In genomic region chr15:39919396-39919739, GRCh38 we compare ENCODE assay signal across 8 cellular contexts. TPM values are rescaled to one million over a fixed set of nuclear protein-coding genes. Genes with fewer than 3 reads are reported as not detected.
DNase-seq lines count a peak whose midpoint lies in the region; ATAC-seq and TF ChIP-seq lines count a peak whose summit lies in the region.

No MANE protein-coding gene starts in this region.

- no peak for TF ChIP-seq POLR2A in breast epithelium (IDR thresholded peaks at IDR 0.05)
- no peak for TF ChIP-seq POLR2A in thyroid gland (IDR thresholded peaks at IDR 0.05)

- H3K27ac ChIP-seq in breast epithelium = peak overlapping the region in 1 of 2 donors; percentile 84
- H3K27ac ChIP-seq in lower lobe of right lung = peak overlapping the region; percentile 21
- peak overlapping the region in 2 of 3 donors; percentile 6 to 80 for H3K27ac ChIP-seq in thyroid gland

- H3K9me3 ChIP-seq in breast epithelium (no peaks in the 10 kb centered on the region), lower lobe of right lung (no peaks in the 10 kb centered on the region), thyroid gland (no peaks in the 10 kb centered on the region)

- no peaks in the 10 kb centered on the region for H3K36me3 Mint-ChIP-seq in activated T-cell treated with anti-CD3 and anti-CD28 coated beads, Interleukin-2, amount 50 U/mL, for 4 hours (ENCODE audit: insufficient read depth)

- no peak for TF ChIP-seq CTCF in breast epithelium (IDR thresholded peaks at IDR 0.05)
- no peak for TF ChIP-seq CTCF in lower lobe of right lung (IDR thresholded peaks at IDR 0.05)
- TF ChIP-seq CTCF in thyroid gland (IDR thresholded peaks at IDR 0.05) = no peak

- peaks cover 19% of the 10 kb centered on the region for H3K27me3 Mint-ChIP-seq in activated T-cell treated with anti-CD3 and anti-CD28 coated beads, Interleukin-2, amount 50 U/mL, for 4 hours (ENCODE audit: low read depth)

- intact Hi-C loops in breast epithelium (cut with DNase I; ENCODE audit: low total_unique reads) (no loop called here), lower lobe of right lung (cut with DNase I) (no loop called here), thyroid gland (cut with DNase I) (no loop called here)

- peaks cover 13% of the 10 kb centered on the region for H3K4me1 Mint-ChIP-seq in activated T-cell treated with anti-CD3 and anti-CD28 coated beads, Interleukin-2, amount 50 U/mL, for 4 hours (ENCODE audit: low read depth)

- DNase-seq in activated T-cell treated with anti-CD3 and anti-CD28 coated beads, Interleukin-2, amount 50 U/mL, for 4 hours = no peak
- DNase-seq in activated T-cell treated with anti-CD3 and anti-CD28 coated beads, Interleukin-2, amount 50 U/mL, for 1 hour = no peak
- DNase-seq in breast epithelium (ENCODE audit: low spot score in 2 of 2) = no peak
- no peak for DNase-seq in lower lobe of right lung
- no peak for DNase-seq in thyroid gland
- DNase-seq in NCI-H345 (lab: John Stamatoyannopoulos, UW) = no peak
- DNase-seq in HK-2 (ENCODE audit: unreplicated experiment) = no peak

- H3K4me1 ChIP-seq in breast epithelium = no peaks in the 10 kb centered on the region
- H3K4me1 ChIP-seq in lower lobe of right lung = peaks cover 14% of the 10 kb centered on the region
- peaks cover 5 to 11% of the 10 kb centered on the region in 2 donors for H3K4me1 ChIP-seq in thyroid gland

- 11 to 12% methylated on average over 9 to 15 of the region's 15 CpGs for WGBS in thyroid gland, 2 donors

- peak overlapping the region; percentile 37 for H3K4me3 Mint-ChIP-seq in activated T-cell treated with anti-CD3 and anti-CD28 coated beads, Interleukin-2, amount 50 U/mL, for 4 hours

- H3K4me3 ChIP-seq in breast epithelium (peak overlapping the region; percentile 78 to 85 (median 83)), lower lobe of right lung (peak overlapping the region; percentile 83), thyroid gland (replicated peaks in 1 of 3) (peak overlapping the region; percentile 63 to 89 (median 67))

- peaks cover 0 to 2% of the 10 kb centered on the region in 2 donors for H3K27me3 ChIP-seq in breast epithelium
- peaks cover 24% of the 10 kb centered on the region for H3K27me3 ChIP-seq in lower lobe of right lung (ENCODE audit: low read depth)
- no peaks in the 10 kb centered on the region for H3K27me3 ChIP-seq in thyroid gland

- ATAC-seq in activated T-cell treated with anti-CD3 and anti-CD28 coated beads, Interleukin-2, amount 50 U/mL, for 4 hours = no peak
- ATAC-seq in lower lobe of right lung = no peak
- no peak for ATAC-seq in GM19463 (IDR thresholded peaks at IDR 0.05; ENCODE audit: unreplicated experiment)

- no peaks in the 10 kb centered on the region for H3K9me3 Mint-ChIP-seq in activated T-cell treated with anti-CD3 and anti-CD28 coated beads, Interleukin-2, amount 50 U/mL, for 4 hours

- H3K36me3 ChIP-seq in breast epithelium (no peaks in the 10 kb centered on the region), lower lobe of right lung (no peaks in the 10 kb centered on the region), thyroid gland (no peaks in the 10 kb centered on the region)

RNA-seq across cellular contexts. Expression of gene GPR176, which starts 0.7 kb away (rescaled TPM):
- total RNA-seq in activated T-cell treated with anti-CD3 and anti-CD28 coated beads, Interleukin-2, amount 50 U/mL, for 4 hours = under 1 TPM; 0.13 to 0.19 (median 0.13) TPM
- total RNA-seq in breast epithelium = 10 to 100 TPM in 1 of 3 donors, 1 to 10 TPM in 2; 4.4 to 12.1 (median 9.4) TPM
- total RNA-seq in lower lobe of right lung = 2.4 TPM
- total RNA-seq in thyroid gland = 10 to 100 TPM in 1 of 4 donors, 1 to 10 TPM in 3; 4.3 to 15.0 (median 7.9) TPM

RNA-seq across cellular contexts. Expression of gene EIF2AK4, which starts 14.5 kb away (rescaled TPM):
- total RNA-seq in activated T-cell treated with anti-CD3 and anti-CD28 coated beads, Interleukin-2, amount 50 U/mL, for 4 hours = 10 to 100 TPM; 17.6 to 20.9 (median 19.5) TPM
- total RNA-seq in breast epithelium = 10 to 100 TPM; 44.9 to 54.3 (median 46.7) TPM
- total RNA-seq in lower lobe of right lung = 36.0 TPM
- 10 to 100 TPM; 50.9 to 71.2 (median 62.2) TPM for total RNA-seq in thyroid gland
